Comparison of ENCODE assay signal across 1 cellular context in the genomic region with DNA sequence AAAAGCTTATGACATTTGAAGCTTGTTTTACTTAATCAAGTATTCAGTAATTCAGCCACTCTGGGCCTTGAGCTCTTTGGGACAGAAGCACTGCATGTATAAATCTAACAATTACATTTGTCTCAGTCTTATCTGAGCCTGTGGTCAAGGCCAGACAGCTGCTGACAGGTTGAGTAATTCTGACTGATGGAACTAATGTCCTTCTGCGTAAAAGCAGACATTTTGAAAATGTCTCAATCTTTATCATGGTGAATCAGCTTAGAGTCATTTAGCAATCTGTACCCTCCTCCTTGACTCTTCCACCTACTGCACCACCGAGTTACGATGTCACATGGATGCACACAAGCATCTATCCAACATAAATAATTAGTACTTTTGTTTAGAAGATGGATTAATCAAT.
TF ChIP-seq lines count a peak whose summit lies in the region.

No MANE protein-coding gene starts in this region.

TF ChIP-seq in K562, 482 proteins besides CTCF, POLR2A, EP300 and RAD21 (continued from another document and continues in another):
- TF ChIP-seq, protein P1, sequence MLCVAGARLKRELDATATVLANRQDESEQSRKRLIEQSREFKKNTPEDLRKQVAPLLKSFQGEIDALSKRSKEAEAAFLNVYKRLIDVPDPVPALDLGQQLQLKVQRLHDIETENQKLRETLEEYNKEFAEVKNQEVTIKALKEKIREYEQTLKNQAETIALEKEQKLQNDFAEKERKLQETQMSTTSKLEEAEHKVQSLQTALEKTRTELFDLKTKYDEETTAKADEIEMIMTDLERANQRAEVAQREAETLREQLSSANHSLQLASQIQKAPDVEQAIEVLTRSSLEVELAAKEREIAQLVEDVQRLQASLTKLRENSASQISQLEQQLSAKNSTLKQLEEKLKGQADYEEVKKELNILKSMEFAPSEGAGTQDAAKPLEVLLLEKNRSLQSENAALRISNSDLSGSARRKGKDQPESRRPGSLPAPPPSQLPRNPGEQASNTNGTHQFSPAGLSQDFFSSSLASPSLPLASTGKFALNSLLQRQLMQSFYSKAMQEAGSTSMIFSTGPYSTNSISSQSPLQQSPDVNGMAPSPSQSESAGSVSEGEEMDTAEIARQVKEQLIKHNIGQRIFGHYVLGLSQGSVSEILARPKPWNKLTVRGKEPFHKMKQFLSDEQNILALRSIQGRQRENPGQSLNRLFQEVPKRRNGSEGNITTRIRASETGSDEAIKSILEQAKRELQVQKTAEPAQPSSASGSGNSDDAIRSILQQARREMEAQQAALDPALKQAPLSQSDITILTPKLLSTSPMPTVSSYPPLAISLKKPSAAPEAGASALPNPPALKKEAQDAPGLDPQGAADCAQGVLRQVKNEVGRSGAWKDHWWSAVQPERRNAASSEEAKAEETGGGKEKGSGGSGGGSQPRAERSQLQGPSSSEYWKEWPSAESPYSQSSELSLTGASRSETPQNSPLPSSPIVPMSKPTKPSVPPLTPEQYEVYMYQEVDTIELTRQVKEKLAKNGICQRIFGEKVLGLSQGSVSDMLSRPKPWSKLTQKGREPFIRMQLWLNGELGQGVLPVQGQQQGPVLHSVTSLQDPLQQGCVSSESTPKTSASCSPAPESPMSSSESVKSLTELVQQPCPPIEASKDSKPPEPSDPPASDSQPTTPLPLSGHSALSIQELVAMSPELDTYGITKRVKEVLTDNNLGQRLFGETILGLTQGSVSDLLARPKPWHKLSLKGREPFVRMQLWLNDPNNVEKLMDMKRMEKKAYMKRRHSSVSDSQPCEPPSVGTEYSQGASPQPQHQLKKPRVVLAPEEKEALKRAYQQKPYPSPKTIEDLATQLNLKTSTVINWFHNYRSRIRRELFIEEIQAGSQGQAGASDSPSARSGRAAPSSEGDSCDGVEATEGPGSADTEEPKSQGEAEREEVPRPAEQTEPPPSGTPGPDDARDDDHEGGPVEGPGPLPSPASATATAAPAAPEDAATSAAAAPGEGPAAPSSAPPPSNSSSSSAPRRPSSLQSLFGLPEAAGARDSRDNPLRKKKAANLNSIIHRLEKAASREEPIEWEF (CRISPR knock-in tag; IDR thresholded peaks at IDR 0.05) = peak; percentile 92
- TF ChIP-seq TOE1 (IDR thresholded peaks at IDR 0.05; ENCODE audit: borderline replicate concordance) = peak; percentile 72; the same call in 1 of the 2 replicates
- TF ChIP-seq TOE1 (CRISPR knock-in tag; IDR thresholded peaks at IDR 0.05; ENCODE audit: borderline replicate concordance, low read depth) = no peak
- TF ChIP-seq WHSC1 (IDR thresholded peaks at IDR 0.05; ENCODE audit: low read length) = no peak
- no peak for TF ChIP-seq ZNF717 (CRISPR knock-in tag; IDR thresholded peaks at IDR 0.05)
- TF ChIP-seq MAFG (tag; conservative IDR thresholded peaks at IDR 0.05) = peak; percentile 46
- peak; percentile 62 for TF ChIP-seq EGR1 (conservative IDR thresholded peaks at IDR 0.05)
- TF ChIP-seq PHF21A (IDR thresholded peaks at IDR 0.05; ENCODE audit: borderline replicate concordance, low read depth) = peak; percentile 61; the same call in 1 of the 2 replicates
- no peak for TF ChIP-seq HSF4 (CRISPR knock-in tag; IDR thresholded peaks at IDR 0.05; ENCODE audit: borderline replicate concordance)
- TF ChIP-seq, protein P2, sequence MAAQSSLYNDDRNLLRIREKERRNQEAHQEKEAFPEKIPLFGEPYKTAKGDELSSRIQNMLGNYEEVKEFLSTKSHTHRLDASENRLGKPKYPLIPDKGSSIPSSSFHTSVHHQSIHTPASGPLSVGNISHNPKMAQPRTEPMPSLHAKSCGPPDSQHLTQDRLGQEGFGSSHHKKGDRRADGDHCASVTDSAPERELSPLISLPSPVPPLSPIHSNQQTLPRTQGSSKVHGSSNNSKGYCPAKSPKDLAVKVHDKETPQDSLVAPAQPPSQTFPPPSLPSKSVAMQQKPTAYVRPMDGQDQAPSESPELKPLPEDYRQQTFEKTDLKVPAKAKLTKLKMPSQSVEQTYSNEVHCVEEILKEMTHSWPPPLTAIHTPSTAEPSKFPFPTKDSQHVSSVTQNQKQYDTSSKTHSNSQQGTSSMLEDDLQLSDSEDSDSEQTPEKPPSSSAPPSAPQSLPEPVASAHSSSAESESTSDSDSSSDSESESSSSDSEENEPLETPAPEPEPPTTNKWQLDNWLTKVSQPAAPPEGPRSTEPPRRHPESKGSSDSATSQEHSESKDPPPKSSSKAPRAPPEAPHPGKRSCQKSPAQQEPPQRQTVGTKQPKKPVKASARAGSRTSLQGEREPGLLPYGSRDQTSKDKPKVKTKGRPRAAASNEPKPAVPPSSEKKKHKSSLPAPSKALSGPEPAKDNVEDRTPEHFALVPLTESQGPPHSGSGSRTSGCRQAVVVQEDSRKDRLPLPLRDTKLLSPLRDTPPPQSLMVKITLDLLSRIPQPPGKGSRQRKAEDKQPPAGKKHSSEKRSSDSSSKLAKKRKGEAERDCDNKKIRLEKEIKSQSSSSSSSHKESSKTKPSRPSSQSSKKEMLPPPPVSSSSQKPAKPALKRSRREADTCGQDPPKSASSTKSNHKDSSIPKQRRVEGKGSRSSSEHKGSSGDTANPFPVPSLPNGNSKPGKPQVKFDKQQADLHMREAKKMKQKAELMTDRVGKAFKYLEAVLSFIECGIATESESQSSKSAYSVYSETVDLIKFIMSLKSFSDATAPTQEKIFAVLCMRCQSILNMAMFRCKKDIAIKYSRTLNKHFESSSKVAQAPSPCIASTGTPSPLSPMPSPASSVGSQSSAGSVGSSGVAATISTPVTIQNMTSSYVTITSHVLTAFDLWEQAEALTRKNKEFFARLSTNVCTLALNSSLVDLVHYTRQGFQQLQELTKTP (IDR thresholded peaks at IDR 0.05; ENCODE audit: low read depth in 1 of 2, partially characterized antibody in 2 of 2) = peak; percentile 73 to 96
- TF ChIP-seq PHF20 (IDR thresholded peaks at IDR 0.05; ENCODE audit: partially characterized antibody) = peak; percentile 38
- peak; percentile 98 for TF ChIP-seq SMARCC2 (IDR thresholded peaks at IDR 0.05; ENCODE audit: low read depth)
- peak; percentile 90 for TF ChIP-seq BCL6 (CRISPR knock-in tag; IDR thresholded peaks at IDR 0.05)
- no peak for TF ChIP-seq ATF1 (CRISPR knock-in tag; IDR thresholded peaks at IDR 0.05)
- TF ChIP-seq ATF1 (tag; IDR thresholded peaks at IDR 0.05) = peak; percentile 93
- TF ChIP-seq ARHGAP35 (IDR thresholded peaks at IDR 0.05; ENCODE audit: partially characterized antibody) = peak; percentile 95
- TF ChIP-seq CBFB (CRISPR knock-in tag; IDR thresholded peaks at IDR 0.05) = peak; percentile 98
- peak; percentile 68; the same call in 1 of the 2 replicates for TF ChIP-seq ZNF311 (CRISPR knock-in tag; IDR thresholded peaks at IDR 0.05)
- TF ChIP-seq ZNF76 (CRISPR knock-in tag; IDR thresholded peaks at IDR 0.05; ENCODE audit: borderline replicate concordance) = peak; percentile 83; the same call in 1 of the 2 replicates
- peak in 1 of 2 experiments; percentile 76; a peak in 2 of 4 replicates for TF ChIP-seq FOXA3 (CRISPR knock-in tag; conservative IDR thresholded peaks at IDR 0.05 in 1 of 2, IDR thresholded peaks at IDR 0.05 in 1 of 2)
- TF ChIP-seq RAD51 (IDR thresholded peaks at IDR 0.05; ENCODE audit: borderline replicate concordance, low read depth) = peak; percentile 68; the same call in 1 of the 2 replicates
- TF ChIP-seq HNRNPH1 (optimal IDR thresholded peaks at IDR 0.05; ENCODE audit: low read depth, low read length) = no peak
- peak; percentile 89 for TF ChIP-seq HLTF (IDR thresholded peaks at IDR 0.05)
- peak; percentile 91 for TF ChIP-seq MEF2D (tag; conservative IDR thresholded peaks at IDR 0.05; ENCODE audit: low read depth)
- TF ChIP-seq ZNF561 (CRISPR knock-in tag; conservative IDR thresholded peaks at IDR 0.05) = no peak
- peak; percentile 49 for TF ChIP-seq FOS (IDR thresholded peaks at IDR 0.05; ENCODE audit: extremely low read depth, insufficient read length)
- TF ChIP-seq MYC (IDR thresholded peaks at IDR 0.05; ENCODE audit: low read depth, low read length) = peak; percentile 68; the same call in 1 of the 2 replicates
- no peak for TF ChIP-seq MYC (CRISPR knock-in tag; IDR thresholded peaks at IDR 0.05; ENCODE audit: borderline replicate concordance, low read depth)
- peak; percentile 82 for TF ChIP-seq SMAD1 (IDR thresholded peaks at IDR 0.05; ENCODE audit: low read depth, low read length, partially characterized antibody)
- TF ChIP-seq GABPA (tag; conservative IDR thresholded peaks at IDR 0.05; ENCODE audit: low read depth) = peak; percentile 48; the same call in 1 of the 2 replicates
- TF ChIP-seq ZNF830 (CRISPR knock-in tag; IDR thresholded peaks at IDR 0.05) = no peak
- TF ChIP-seq, protein P3, sequence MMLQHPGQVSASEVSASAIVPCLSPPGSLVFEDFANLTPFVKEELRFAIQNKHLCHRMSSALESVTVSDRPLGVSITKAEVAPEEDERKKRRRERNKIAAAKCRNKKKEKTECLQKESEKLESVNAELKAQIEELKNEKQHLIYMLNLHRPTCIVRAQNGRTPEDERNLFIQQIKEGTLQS (IDR thresholded peaks at IDR 0.05) = peak; percentile 88
- TF ChIP-seq, protein P3 (CRISPR knock-in tag; conservative IDR thresholded peaks at IDR 0.05) = peak; percentile 53; the same call in 1 of the 2 replicates
- TF ChIP-seq BRD9 (IDR thresholded peaks at IDR 0.05; ENCODE audit: low read depth, partially characterized antibody) = no peak
- peak; percentile 99 for TF ChIP-seq CEBPB (tag; IDR thresholded peaks at IDR 0.05)
- TF ChIP-seq ZNF324 (CRISPR knock-in tag; IDR thresholded peaks at IDR 0.05) = peak; percentile 48; the same call in 1 of the 2 replicates
- peak; percentile 100 for TF ChIP-seq HDAC2 (IDR thresholded peaks at IDR 0.05)
- TF ChIP-seq MEIS2 (IDR thresholded peaks at IDR 0.05; ENCODE audit: partially characterized antibody) = peak; percentile 100
- TF ChIP-seq, protein P4, sequence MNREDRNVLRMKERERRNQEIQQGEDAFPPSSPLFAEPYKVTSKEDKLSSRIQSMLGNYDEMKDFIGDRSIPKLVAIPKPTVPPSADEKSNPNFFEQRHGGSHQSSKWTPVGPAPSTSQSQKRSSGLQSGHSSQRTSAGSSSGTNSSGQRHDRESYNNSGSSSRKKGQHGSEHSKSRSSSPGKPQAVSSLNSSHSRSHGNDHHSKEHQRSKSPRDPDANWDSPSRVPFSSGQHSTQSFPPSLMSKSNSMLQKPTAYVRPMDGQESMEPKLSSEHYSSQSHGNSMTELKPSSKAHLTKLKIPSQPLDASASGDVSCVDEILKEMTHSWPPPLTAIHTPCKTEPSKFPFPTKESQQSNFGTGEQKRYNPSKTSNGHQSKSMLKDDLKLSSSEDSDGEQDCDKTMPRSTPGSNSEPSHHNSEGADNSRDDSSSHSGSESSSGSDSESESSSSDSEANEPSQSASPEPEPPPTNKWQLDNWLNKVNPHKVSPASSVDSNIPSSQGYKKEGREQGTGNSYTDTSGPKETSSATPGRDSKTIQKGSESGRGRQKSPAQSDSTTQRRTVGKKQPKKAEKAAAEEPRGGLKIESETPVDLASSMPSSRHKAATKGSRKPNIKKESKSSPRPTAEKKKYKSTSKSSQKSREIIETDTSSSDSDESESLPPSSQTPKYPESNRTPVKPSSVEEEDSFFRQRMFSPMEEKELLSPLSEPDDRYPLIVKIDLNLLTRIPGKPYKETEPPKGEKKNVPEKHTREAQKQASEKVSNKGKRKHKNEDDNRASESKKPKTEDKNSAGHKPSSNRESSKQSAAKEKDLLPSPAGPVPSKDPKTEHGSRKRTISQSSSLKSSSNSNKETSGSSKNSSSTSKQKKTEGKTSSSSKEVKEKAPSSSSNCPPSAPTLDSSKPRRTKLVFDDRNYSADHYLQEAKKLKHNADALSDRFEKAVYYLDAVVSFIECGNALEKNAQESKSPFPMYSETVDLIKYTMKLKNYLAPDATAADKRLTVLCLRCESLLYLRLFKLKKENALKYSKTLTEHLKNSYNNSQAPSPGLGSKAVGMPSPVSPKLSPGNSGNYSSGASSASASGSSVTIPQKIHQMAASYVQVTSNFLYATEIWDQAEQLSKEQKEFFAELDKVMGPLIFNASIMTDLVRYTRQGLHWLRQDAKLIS (CRISPR knock-in tag; IDR thresholded peaks at IDR 0.05) = peak; percentile 88; the same call in 1 of the 2 replicates
- peak; percentile 71 for TF ChIP-seq NFE2 (IDR thresholded peaks at IDR 0.05; ENCODE audit: low read depth)
- TF ChIP-seq NUFIP1 (IDR thresholded peaks at IDR 0.05; ENCODE audit: partially characterized antibody) = peak; percentile 34
- TF ChIP-seq SMAD3 (CRISPR knock-in tag; conservative IDR thresholded peaks at IDR 0.05) = peak; percentile 96
- no peak for TF ChIP-seq PPARD (CRISPR knock-in tag; IDR thresholded peaks at IDR 0.05)
- TF ChIP-seq, protein P5, sequence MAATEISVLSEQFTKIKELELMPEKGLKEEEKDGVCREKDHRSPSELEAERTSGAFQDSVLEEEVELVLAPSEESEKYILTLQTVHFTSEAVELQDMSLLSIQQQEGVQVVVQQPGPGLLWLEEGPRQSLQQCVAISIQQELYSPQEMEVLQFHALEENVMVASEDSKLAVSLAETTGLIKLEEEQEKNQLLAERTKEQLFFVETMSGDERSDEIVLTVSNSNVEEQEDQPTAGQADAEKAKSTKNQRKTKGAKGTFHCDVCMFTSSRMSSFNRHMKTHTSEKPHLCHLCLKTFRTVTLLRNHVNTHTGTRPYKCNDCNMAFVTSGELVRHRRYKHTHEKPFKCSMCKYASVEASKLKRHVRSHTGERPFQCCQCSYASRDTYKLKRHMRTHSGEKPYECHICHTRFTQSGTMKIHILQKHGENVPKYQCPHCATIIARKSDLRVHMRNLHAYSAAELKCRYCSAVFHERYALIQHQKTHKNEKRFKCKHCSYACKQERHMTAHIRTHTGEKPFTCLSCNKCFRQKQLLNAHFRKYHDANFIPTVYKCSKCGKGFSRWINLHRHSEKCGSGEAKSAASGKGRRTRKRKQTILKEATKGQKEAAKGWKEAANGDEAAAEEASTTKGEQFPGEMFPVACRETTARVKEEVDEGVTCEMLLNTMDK (IDR thresholded peaks at IDR 0.05; ENCODE audit: borderline replicate concordance, insufficient read depth, low read depth, low read length, poor library complexity, severe bottlenecking) = no peak
- no peak for TF ChIP-seq NFE2L1 (tag; IDR thresholded peaks at IDR 0.05; ENCODE audit: borderline replicate concordance, low read depth)
- peak; percentile 89 for TF ChIP-seq DACH1 (IDR thresholded peaks at IDR 0.05; ENCODE audit: partially characterized antibody)
- TF ChIP-seq RNF2 (IDR thresholded peaks at IDR 0.05) = peak; percentile 93
- TF ChIP-seq TRIM28 (IDR thresholded peaks at IDR 0.05) = peak; percentile 53; the same call in 1 of the 2 replicates
